Comparison of ENCODE assay signal across 8 cellular contexts in genomic region chr14:92513204-92513965, GRCh38. TPM values are rescaled to one million over a fixed set of nuclear protein-coding genes. Genes with fewer than 3 reads are reported as not detected.
DNase-seq lines count a peak whose midpoint lies in the region; ATAC-seq and TF ChIP-seq lines count a peak whose summit lies in the region.

Gene RIN3 (plus strand): TSS chr14:92513781. CDS start chr14:92513933, 152 bp downstream.

- TF ChIP-seq POLR2A in breast epithelium (IDR thresholded peaks at IDR 0.05) = no peak

- 11% methylated on average over 56 of the region's 79 CpGs for WGBS in smooth muscle cell (ENCODE audit: low lambda C conversion rate)

- TF ChIP-seq CTCF in breast epithelium (IDR thresholded peaks at IDR 0.05) (no peak), smooth muscle cell (IDR thresholded peaks at IDR 0.05; ENCODE audit: borderline replicate concordance, insufficient read depth, poor library complexity, severe bottlenecking) (no peak)

- H3K36me3 ChIP-seq in breast epithelium (no peaks in the 10 kb centered on the region), smooth muscle cell (ENCODE audit: low read depth) (no peaks in the 10 kb centered on the region)

- peak within 1 kb of the TSS; percentile 83 for H3K9ac ChIP-seq in smooth muscle cell (ENCODE audit: low read depth)

- intact Hi-C loops in T-helper 2 cell treated with Interferon-gamma antibody and Interleukin-4, amounts not matched to agents 100 ng/mL and 5 ng/mL, for 36 hours (cut with micrococcal nuclease) = no loop called here
- intact Hi-C loops in breast epithelium (cut with DNase I; ENCODE audit: low total_unique reads) = no loop called here

- no peaks in the 10 kb centered on the region for H4K20me1 ChIP-seq in smooth muscle cell (ENCODE audit: low read depth)

- peaks cover 0 to 10% of the 10 kb centered on the region in 2 donors for H3K4me1 ChIP-seq in breast epithelium
- H3K4me1 ChIP-seq in smooth muscle cell (ENCODE audit: low read depth) = no peaks in the 10 kb centered on the region

- H3K79me2 ChIP-seq in smooth muscle cell (ENCODE audit: low read depth) = no peaks in the 10 kb centered on the region

- DNase-seq in activated gamma-delta T cell (lab: John Stamatoyannopoulos, UW) (peak; percentile 48), activated gamma-delta T cell treated with Interleukin-2 at 50 U/mL for 16 hours (no peak), breast epithelium (ENCODE audit: low spot score in 2 of 2) (no peak), iris pigment epithelial cell (ENCODE audit: low read depth) (peak; percentile 62), smooth muscle cell (lab: John Stamatoyannopoulos, UW; ENCODE audit: unreplicated experiment) (peak; percentile 34), NCI-H1417 treated with DMSO at 0.1 percent for 48 hours (lab: John Stamatoyannopoulos, UW) (no peak)

- H3K27ac ChIP-seq in breast epithelium (peak within 1 kb of the TSS; percentile 84 to 91), smooth muscle cell (ENCODE audit: low read depth) (peak within 1 kb of the TSS; percentile 92)

- H3K27me3 ChIP-seq in breast epithelium (no peaks in the 10 kb centered on the region), smooth muscle cell (ENCODE audit: low read depth) (peaks cover 4% of the 10 kb centered on the region)

- peak within 1 kb of the TSS; percentile 81 to 97 (median 83) for H3K4me3 ChIP-seq in breast epithelium
- H3K4me3 ChIP-seq in smooth muscle cell = peak within 1 kb of the TSS; percentile 75

- H3K9me3 ChIP-seq in breast epithelium = no peaks in the 10 kb centered on the region
- H3K9me3 ChIP-seq in smooth muscle cell (replicated peaks; ENCODE audit: low read depth) = no peaks in the 10 kb centered on the region

- ATAC-seq in HG03175 (IDR thresholded peaks at IDR 0.05; ENCODE audit: unreplicated experiment) = peak; percentile 59

- peak within 1 kb of the TSS; percentile 91 for H2AFZ ChIP-seq in smooth muscle cell (ENCODE audit: low read depth)

- no peaks in the 10 kb centered on the region for H3F3A ChIP-seq in smooth muscle cell (ENCODE audit: low read depth)

- H3K4me2 ChIP-seq in smooth muscle cell = peak within 1 kb of the TSS; percentile 99

RNA-seq across cellular contexts. Expression of gene RIN3, which starts in this region (rescaled TPM):
- 35.4 and 37.1 TPM in 2 replicates for total RNA-seq in T-helper 2 cell treated with Interferon-gamma antibody and Interleukin-4, amounts not matched to agents 100 ng/mL and 5 ng/mL, for 36 hours
- total RNA-seq in breast epithelium (10 to 100 TPM; 10.7 to 19.7 (median 12.1) TPM), smooth muscle cell (1.7 and 2.7 TPM in 2 replicates)
- 3.8 and 8.0 TPM in 2 replicates for polyA plus RNA-seq in smooth muscle cell

Comparison
In these comparisons a context has a peak if more than half of its experiments do, and no peak if none do; other contexts are left out.
1. DNase-seq: peak in activated gamma-delta T cell (single experiment), iris pigment epithelial cell (single experiment) and smooth muscle cell (single experiment); none in activated gamma-delta T cell treated with Interleukin-2 at 50 U/mL for 16 hours (single experiment), breast epithelium (0 of 2) and NCI-H1417 treated with DMSO at 0.1 percent for 48 hours (single experiment).